ENCODE assay signal across 8 cellular contexts in genomic region chr1:228405979-228406265, GRCh38. TPM values are rescaled to one million over a fixed set of nuclear protein-coding genes. Genes with fewer than 3 reads are reported as not detected.
DNase-seq lines count a peak whose midpoint lies in the region; ATAC-seq and TF ChIP-seq lines count a peak whose summit lies in the region.

No MANE protein-coding gene starts in this region.

- H2AFZ ChIP-seq in smooth muscle cell (ENCODE audit: low read depth): no peak overlapping the region

- peak overlapping the region; percentile 93 for H3K27ac Mint-ChIP-seq in T-helper 17 cell

- no peak for TF ChIP-seq CTCF in smooth muscle cell (IDR thresholded peaks at IDR 0.05; ENCODE audit: borderline replicate concordance, insufficient read depth, poor library complexity, severe bottlenecking)

- H3F3A ChIP-seq in smooth muscle cell (ENCODE audit: low read depth): no peaks in the 10 kb centered on the region

- peaks cover 44% of the 10 kb centered on the region for H3K4me1 Mint-ChIP-seq in T-helper 17 cell

- H3K36me3 Mint-ChIP-seq in T-helper 17 cell (ENCODE audit: low read depth): no peaks in the 10 kb centered on the region

- H3K79me2 ChIP-seq in smooth muscle cell (ENCODE audit: low read depth): peaks cover 42% of the 10 kb centered on the region

- H4K20me1 ChIP-seq in smooth muscle cell (ENCODE audit: low read depth): peaks cover 50% of the 10 kb centered on the region

- peak overlapping the region; percentile 73 for H3K9ac ChIP-seq in smooth muscle cell (ENCODE audit: low read depth)

- DNase-seq in T-helper 17 cell (no peak), left ventricle myocardium superior (no peak), smooth muscle cell (lab: John Stamatoyannopoulos, UW; ENCODE audit: unreplicated experiment) (no peak), NOMO-1 treated with DMSO at 0.1 percent for 48 hours (lab: John Stamatoyannopoulos, UW; ENCODE audit: unreplicated experiment) (no peak)
- no peak for DNase-seq in activated CD4-positive, alpha-beta T cell treated with anti-CD3 and anti-CD28 coated beads for 4 hours

- 2% methylated on average over 11 of the region's 25 CpGs for WGBS in smooth muscle cell (ENCODE audit: low lambda C conversion rate)

- H3K4me3 ChIP-seq in smooth muscle cell: peak overlapping the region; percentile 98

- no peaks in the 10 kb centered on the region for H3K27me3 Mint-ChIP-seq in T-helper 17 cell

- intact Hi-C loops in left ventricle myocardium superior (cut with micrococcal nuclease): no loop called here

- ATAC-seq in GM18868 (IDR thresholded peaks at IDR 0.05; ENCODE audit: unreplicated experiment) (peak; percentile 23), HG02852 (IDR thresholded peaks at IDR 0.05; ENCODE audit: unreplicated experiment) (peak; percentile 26), T-helper 17 cell (peak; percentile 3), left ventricle myocardium superior (peak; percentile 8), HG03097 (IDR thresholded peaks at IDR 0.05; ENCODE audit: low FRiP score, unreplicated experiment) (no peak)

- peak overlapping the region; percentile 96 for H3K4me2 ChIP-seq in smooth muscle cell

- no peak overlapping the region for H3K27ac ChIP-seq in smooth muscle cell (ENCODE audit: low read depth)

- peak overlapping the region; percentile 95 for H3K4me3 Mint-ChIP-seq in T-helper 17 cell

- peaks cover 21% of the 10 kb centered on the region for H3K4me1 ChIP-seq in smooth muscle cell (ENCODE audit: low read depth)

- H3K9me3 ChIP-seq in T-helper 17 cell (ENCODE audit: control insufficient read depth, low read length, poor library complexity, severe bottlenecking) (no peaks in the 10 kb centered on the region), smooth muscle cell (replicated peaks; ENCODE audit: low read depth) (no peaks in the 10 kb centered on the region)

- no peaks in the 10 kb centered on the region for H3K36me3 ChIP-seq in smooth muscle cell (ENCODE audit: low read depth)

- H3K27me3 ChIP-seq in smooth muscle cell (ENCODE audit: low read depth): no peaks in the 10 kb centered on the region

RNA-seq across cellular contexts. Expression of gene TRIM11, which starts 0.7 kb away (rescaled TPM):
- total RNA-seq in T-helper 17 cell (10 to 100 TPM; 35.5 to 52.5 TPM), left ventricle myocardium superior (7.6 TPM), smooth muscle cell (7.8 and 14.6 TPM in 2 replicates)
- polyA plus RNA-seq in smooth muscle cell: 11.5 and 14.0 TPM in 2 replicates

RNA-seq across cellular contexts. Expression of gene TRIM17, which starts 10.7 kb away (rescaled TPM):
- total RNA-seq in T-helper 17 cell (1 to 10 TPM in 1 of 2 donors, under 1 TPM in 1; 0.47 to 2.0 TPM), left ventricle myocardium superior (0.50 TPM), smooth muscle cell (1.4 and 1.6 TPM in 2 replicates)
- polyA plus RNA-seq in smooth muscle cell: 1.5 and 4.4 TPM in 2 replicates
